ENCODE assay signal across 9 cellular contexts in genomic region chr17:37483311-37484039, GRCh38. TPM values are rescaled to one million over a fixed set of nuclear protein-coding genes. Genes with fewer than 3 reads are reported as not detected.
A peak's percentile ranks its signal among the peaks of the same experiment; 100 is the strongest.
DNase-seq lines count a peak whose midpoint lies in the region; ATAC-seq and TF ChIP-seq lines count a peak whose summit lies in the region.
"Had no signal": no experiment of that assay in that cellular context is flagged by ENCODE, and none has a peak within 500 bp of the region (broad histone marks: within the 10 kb centered on the region; RNA-seq: fewer than 3 reads in every experiment).

No MANE protein-coding gene starts in this region.

- H3K9me3 Mint-ChIP-seq in activated T-cell treated with anti-CD3 and anti-CD28 coated beads, Interleukin-2, amount 50 U/mL, for 24 hours, result no peaks in the 10 kb centered on the region
- H3K9me3 Mint-ChIP-seq in type B pancreatic cell, result no peaks in the 10 kb centered on the region
- H3K9me3 Mint-ChIP-seq in activated naive CD4-positive, alpha-beta T cell treated with anti-CD3 and anti-CD28 coated beads for 36 hours, result no peaks in the 10 kb centered on the region

- TF ChIP-seq CTCF in gastroesophageal sphincter (IDR thresholded peaks at IDR 0.05), result no peak
- TF ChIP-seq CTCF in type B pancreatic cell (conservative IDR thresholded peaks at IDR 0.05), result no peak

- WGBS in gastroesophageal sphincter (ENCODE audit: low coverage in 1 of 2), 2 donors, result 3 to 10% methylated on average over 4 to 5 of the region's 5 CpGs

- ATAC-seq in gastroesophageal sphincter, result peak; percentile 65
- ATAC-seq: T-helper 17 cell had no signal

- peaks cover 23% of the 10 kb centered on the region for H3K36me3 Mint-ChIP-seq in activated T-cell treated with anti-CD3 and anti-CD28 coated beads, Interleukin-2, amount 50 U/mL, for 24 hours (ENCODE audit: low read depth)
- peaks cover 12% of the 10 kb centered on the region for H3K36me3 Mint-ChIP-seq in type B pancreatic cell
- peaks cover 11% of the 10 kb centered on the region for H3K36me3 Mint-ChIP-seq in activated naive CD4-positive, alpha-beta T cell treated with anti-CD3 and anti-CD28 coated beads for 36 hours (ENCODE audit: low read depth)

- H3K9me3 ChIP-seq in gastroesophageal sphincter, result no peaks in the 10 kb centered on the region

- intact Hi-C loops in activated naive CD4-positive, alpha-beta T cell treated with anti-CD3 and anti-CD28 coated beads for 36 hours (cut with micrococcal nuclease), result no loop called here

- H3K36me3 ChIP-seq in gastroesophageal sphincter, result peaks cover 0 to 14% of the 10 kb centered on the region in 2 donors

- peak overlapping the region in 3 of 4 donors; percentile 26 to 33 (median 27) for H3K27ac ChIP-seq in gastroesophageal sphincter

- H3K4me3 ChIP-seq in gastroesophageal sphincter, result no peak overlapping the region

- TF ChIP-seq EP300 in gastroesophageal sphincter (IDR thresholded peaks at IDR 0.05), result no peak

- H3K4me1 Mint-ChIP-seq in activated T-cell treated with anti-CD3 and anti-CD28 coated beads, Interleukin-2, amount 50 U/mL, for 24 hours (ENCODE audit: low read depth), result peaks cover 20% of the 10 kb centered on the region
- H3K4me1 Mint-ChIP-seq in type B pancreatic cell (ENCODE audit: unreplicated experiment), result peaks cover 33% of the 10 kb centered on the region
- H3K4me1 Mint-ChIP-seq in activated naive CD4-positive, alpha-beta T cell treated with anti-CD3 and anti-CD28 coated beads for 36 hours (ENCODE audit: low read depth), result peaks cover 15% of the 10 kb centered on the region

- no peak for DNase-seq in activated T-cell treated with anti-CD3 and anti-CD28 coated beads, Interleukin-2, amount 50 U/mL, for 24 hours
- DNase-seq in activated T-cell treated with anti-CD3 and anti-CD28 coated beads, Interleukin-2, amount 50 U/mL, for 48 hours, result no peak
- peak; percentile 25 for DNase-seq in RKO (ENCODE audit: low spot score)
- DNase-seq in type B pancreatic cell (ENCODE audit: extremely low spot score, unreplicated experiment), result no peak
- DNase-seq in COLO668 (lab: John Stamatoyannopoulos, UW; ENCODE audit: unreplicated experiment), result no peak
- no peak for DNase-seq in activated naive CD4-positive, alpha-beta T cell treated with anti-CD3 and anti-CD28 coated beads for 36 hours
- DNase-seq in DMS114 treated with DMSO at 0.1 percent for 48 hours (lab: John Stamatoyannopoulos, UW; ENCODE audit: unreplicated experiment), result no peak
- DNase-seq: T-helper 17 cell had no signal

- no peaks in the 10 kb centered on the region for H3K27me3 Mint-ChIP-seq in activated T-cell treated with anti-CD3 and anti-CD28 coated beads, Interleukin-2, amount 50 U/mL, for 24 hours
- peaks cover 7% of the 10 kb centered on the region for H3K27me3 Mint-ChIP-seq in type B pancreatic cell
- no peaks in the 10 kb centered on the region for H3K27me3 Mint-ChIP-seq in activated naive CD4-positive, alpha-beta T cell treated with anti-CD3 and anti-CD28 coated beads for 36 hours (ENCODE audit: low read depth)
- H3K27me3 Mint-ChIP-seq: T-helper 17 cell had no signal

- CTCF ChIA-PET in activated naive CD4-positive, alpha-beta T cell treated with anti-CD3 and anti-CD28 coated beads for 36 hours (lab: Charles Lee), result interaction anchor here (0.6 to 0.7 kb wide), 2 partner anchors 316 to 366 kb away, joined by 3 read pairs; no protein-coding TSS in a partner anchor

- H3K4me3 Mint-ChIP-seq in activated T-cell treated with anti-CD3 and anti-CD28 coated beads, Interleukin-2, amount 50 U/mL, for 24 hours, result no peak overlapping the region
- H3K4me3 Mint-ChIP-seq in type B pancreatic cell, result no peak overlapping the region
- H3K4me3 Mint-ChIP-seq in activated naive CD4-positive, alpha-beta T cell treated with anti-CD3 and anti-CD28 coated beads for 36 hours, result no peak overlapping the region
- H3K4me3 Mint-ChIP-seq: T-helper 17 cell had no signal

- peaks cover 0 to 25% (median 0%) of the 10 kb centered on the region in 3 donors for H3K4me1 ChIP-seq in gastroesophageal sphincter

- H3K27me3 ChIP-seq in gastroesophageal sphincter, result no peaks in the 10 kb centered on the region

- H3K27ac Mint-ChIP-seq in activated T-cell treated with anti-CD3 and anti-CD28 coated beads, Interleukin-2, amount 50 U/mL, for 24 hours, result peak overlapping the region; percentile 4
- peak overlapping the region; percentile 55 for H3K27ac Mint-ChIP-seq in type B pancreatic cell
- no peak overlapping the region for H3K27ac Mint-ChIP-seq in activated naive CD4-positive, alpha-beta T cell treated with anti-CD3 and anti-CD28 coated beads for 36 hours
- H3K27ac Mint-ChIP-seq: T-helper 17 cell had no signal

- TF ChIP-seq POLR2A in gastroesophageal sphincter (IDR thresholded peaks at IDR 0.05), result no peak

RNA-seq across cellular contexts. Expression of gene DUSP14, which starts 6.2 kb away (rescaled TPM):
- 10 to 100 TPM; 11.8 to 46.0 (median 28.2) TPM for total RNA-seq in gastroesophageal sphincter
- 12.7 and 16.0 TPM in 2 replicates for total RNA-seq in type B pancreatic cell (ENCODE audit: low replicate concordance)
- 1 to 10 TPM; 7.0 to 7.9 TPM for total RNA-seq in activated naive CD4-positive, alpha-beta T cell treated with anti-CD3 and anti-CD28 coated beads for 36 hours
